Comparison of ENCODE assay signal across 8 cellular contexts in genomic region chr14:50039734-50040400, GRCh38.
A peak's percentile ranks its signal among the peaks of the same experiment; 100 is the strongest.
DNase-seq lines count a peak whose midpoint lies in the region; ATAC-seq and TF ChIP-seq lines count a peak whose summit lies in the region.

No MANE protein-coding gene starts in this region.

- TF ChIP-seq EP300 in SK-N-SH (IDR thresholded peaks at IDR 0.05; ENCODE audit: borderline replicate concordance in 1 of 2, low read depth in 1 of 2, low read length in 1 of 2) = no peak

- no peak overlapping the region for H2AFZ ChIP-seq in SK-N-SH (ENCODE audit: low read depth)

- peaks cover 53% of the 10 kb centered on the region for H3K36me3 Mint-ChIP-seq in stimulated activated effector memory CD8-positive, alpha-beta T cell treated with anti-CD3 and anti-CD28 coated beads, Interleukin-12 subunit alpha, Interleukin-12 subunit beta, amount 100 ng/mL, for 72 hours

- TF ChIP-seq RAD21 in SK-N-SH (IDR thresholded peaks at IDR 0.05; ENCODE audit: low read length) = no peak

- H3K9ac ChIP-seq in SK-N-SH = peak overlapping the region; percentile 66

- ATAC-seq in SK-N-SH treated with all-trans-retinoic acid at 6 μM for 48 hours (no peak), RWPE2 (ENCODE audit: low read depth) (no peak), HG03175 (IDR thresholded peaks at IDR 0.05; ENCODE audit: unreplicated experiment) (no peak), HG03442 (IDR thresholded peaks at IDR 0.05; ENCODE audit: unreplicated experiment) (no peak)
- no peak for ATAC-seq in stimulated activated effector memory CD8-positive, alpha-beta T cell treated with anti-CD3 and anti-CD28 coated beads, Interleukin-12 subunit alpha, Interleukin-12 subunit beta, amount 100 ng/mL, for 72 hours

- no peaks in the 10 kb centered on the region for H3K9me3 Mint-ChIP-seq in stimulated activated effector memory CD8-positive, alpha-beta T cell treated with anti-CD3 and anti-CD28 coated beads, Interleukin-12 subunit alpha, Interleukin-12 subunit beta, amount 100 ng/mL, for 72 hours

- H3F3A ChIP-seq in SK-N-SH (replicated peaks; ENCODE audit: insufficient read depth) = peaks cover 41% of the 10 kb centered on the region

- no peaks in the 10 kb centered on the region for H3K79me2 ChIP-seq in SK-N-SH (ENCODE audit: insufficient read depth)

- peaks cover 71% of the 10 kb centered on the region for H3K4me1 Mint-ChIP-seq in stimulated activated effector memory CD8-positive, alpha-beta T cell treated with anti-CD3 and anti-CD28 coated beads, Interleukin-12 subunit alpha, Interleukin-12 subunit beta, amount 100 ng/mL, for 72 hours

- no peaks in the 10 kb centered on the region for H4K20me1 ChIP-seq in SK-N-SH (ENCODE audit: insufficient read depth)

- DNase-seq in SK-N-SH (no peak), RWPE2 (ENCODE audit: low spot score) (no peak), fibroblast of mammary gland (ENCODE audit: low read depth) (peak; percentile 58), epidermal melanocyte (ENCODE audit: insufficient read length, low spot score) (no peak)
- peak in 1 of 2 donors; percentile 70 for DNase-seq in stimulated activated effector memory CD8-positive, alpha-beta T cell treated with anti-CD3 and anti-CD28 coated beads, Interleukin-12 subunit alpha, Interleukin-12 subunit beta, amount 100 ng/mL, for 72 hours (ENCODE audit: low spot score in 2 of 2)

- POLR2A ChIA-PET in SK-N-SH (lab: Yijun Ruan, JAX) = no interaction called here

- no peak overlapping the region for H3K4me3 ChIP-seq in SK-N-SH (ENCODE audit: low read depth in 2 of 2, low read length in 1 of 2)
- no peak overlapping the region for H3K4me3 ChIP-seq in RWPE2 (ENCODE audit: severe bottlenecking)
- no peak overlapping the region for H3K4me3 ChIP-seq in fibroblast of mammary gland (ENCODE audit: control insufficient read depth, low read depth, low read length)

- H3K9me2 ChIP-seq in SK-N-SH = no peaks in the 10 kb centered on the region

- CTCF ChIA-PET in SK-N-SH (lab: Yijun Ruan, JAX) = no interaction called here

- H3K36me3 ChIP-seq in SK-N-SH (replicated peaks in 1 of 2; ENCODE audit: control insufficient read depth in 1 of 2, insufficient read depth in 2 of 2, low read length in 1 of 2) = no peaks in the 10 kb centered on the region
- no peaks in the 10 kb centered on the region for H3K36me3 ChIP-seq in RWPE2 (ENCODE audit: low read depth)

- H3K9me3 ChIP-seq in SK-N-SH (no peaks in the 10 kb centered on the region), RWPE2 (ENCODE audit: severe bottlenecking) (no peaks in the 10 kb centered on the region)

- peak overlapping the region; percentile 24 to 92; a peak in 2 of 4 replicates for H3K27ac ChIP-seq in SK-N-SH (ENCODE audit: low read depth in 2 of 2, low read length in 1 of 2)
- H3K27ac ChIP-seq in RWPE2 (ENCODE audit: poor library complexity, severe bottlenecking) = peak overlapping the region; percentile 85

- TF ChIP-seq CTCF in SK-N-SH (IDR thresholded peaks at IDR 0.05) (no peak), RWPE2 (IDR thresholded peaks at IDR 0.05; ENCODE audit: poor library complexity, severe bottlenecking) (no peak), fibroblast of mammary gland (conservative IDR thresholded peaks at IDR 0.05; ENCODE audit: control insufficient read depth, insufficient read depth, low read depth, low read length) (no peak)

- WGBS in SK-N-SH (ENCODE audit: low lambda C conversion rate) = 94% methylated on average over 8 of the region's 9 CpGs

- peak overlapping the region; percentile 51 for H3K4me2 ChIP-seq in SK-N-SH

- peak overlapping the region; percentile 71 for H3K4me3 Mint-ChIP-seq in stimulated activated effector memory CD8-positive, alpha-beta T cell treated with anti-CD3 and anti-CD28 coated beads, Interleukin-12 subunit alpha, Interleukin-12 subunit beta, amount 100 ng/mL, for 72 hours

- peak overlapping the region; percentile 95 for H3K27ac Mint-ChIP-seq in stimulated activated effector memory CD8-positive, alpha-beta T cell treated with anti-CD3 and anti-CD28 coated beads, Interleukin-12 subunit alpha, Interleukin-12 subunit beta, amount 100 ng/mL, for 72 hours

- H3K27me3 ChIP-seq in SK-N-SH (ENCODE audit: insufficient read depth) (no peaks in the 10 kb centered on the region), RWPE2 (ENCODE audit: insufficient read depth, poor library complexity, severe bottlenecking) (no peaks in the 10 kb centered on the region)

- H3K4me1 ChIP-seq in SK-N-SH (ENCODE audit: control insufficient read depth in 1 of 2, insufficient read depth in 2 of 2, low read depth in 1 of 2, low read length in 1 of 2) (peaks cover under 1 to 39% of the 10 kb centered on the region in 2 experiments; a peak in 3 of 4 replicates), RWPE2 (ENCODE audit: insufficient read depth, poor library complexity, severe bottlenecking) (peaks cover 52% of the 10 kb centered on the region)

TF ChIP-seq in SK-N-SH, 30 proteins besides CTCF, POLR2A, EP300 and RAD21 (continues in another document):
- TF ChIP-seq GABPA (IDR thresholded peaks at IDR 0.05; ENCODE audit: low read depth) (no peak), ZBTB33 (IDR thresholded peaks at IDR 0.05; ENCODE audit: borderline replicate concordance, low read depth) (no peak), RFX5 (IDR thresholded peaks at IDR 0.05; ENCODE audit: low read length) (no peak), CHD2 (IDR thresholded peaks at IDR 0.05; ENCODE audit: low read length, partially characterized antibody) (no peak), MXI1 (IDR thresholded peaks at IDR 0.05; ENCODE audit: low read depth, low read length) (no peak), RCOR1 (IDR thresholded peaks at IDR 0.05; ENCODE audit: low read length) (no peak), USF2 (IDR thresholded peaks at IDR 0.05; ENCODE audit: borderline replicate concordance, low read depth, low read length) (no peak), TEAD4 (IDR thresholded peaks at IDR 0.05; ENCODE audit: borderline replicate concordance, insufficient read depth) (no peak)

TF ChIP-seq in SK-N-SH treated with all-trans-retinoic acid at 6 μM for 48 hours, 23 proteins besides CTCF, POLR2A, EP300 and RAD21 (continues in another document):
- no peak for TF ChIP-seq SNAI2 (CRISPR knock-in tag; IDR thresholded peaks at IDR 0.05)
- no peak for TF ChIP-seq ESRRG (CRISPR knock-in tag; IDR thresholded peaks at IDR 0.05)
- TF ChIP-seq TOX (CRISPR knock-in tag; IDR thresholded peaks at IDR 0.05; ENCODE audit: borderline replicate concordance) = no peak
- TF ChIP-seq PATZ1 (CRISPR knock-in tag; IDR thresholded peaks at IDR 0.05; ENCODE audit: borderline replicate concordance) = no peak
- TF ChIP-seq ZC3H10 (CRISPR knock-in tag; IDR thresholded peaks at IDR 0.05) = no peak
- no peak for TF ChIP-seq ISL1 (CRISPR knock-in tag; IDR thresholded peaks at IDR 0.05)
- no peak for TF ChIP-seq RARB (CRISPR knock-in tag; IDR thresholded peaks at IDR 0.05)
- TF ChIP-seq ZNF565 (CRISPR knock-in tag; conservative IDR thresholded peaks at IDR 0.05; ENCODE audit: low read depth) = no peak
- no peak for TF ChIP-seq CREB5 (CRISPR knock-in tag; IDR thresholded peaks at IDR 0.05; ENCODE audit: low read depth)
- no peak for TF ChIP-seq ARNTL (CRISPR knock-in tag; IDR thresholded peaks at IDR 0.05; ENCODE audit: borderline replicate concordance, low read depth)
- no peak for TF ChIP-seq TSHZ2 (CRISPR knock-in tag; IDR thresholded peaks at IDR 0.05)
- no peak for TF ChIP-seq ZNF8 (CRISPR knock-in tag; IDR thresholded peaks at IDR 0.05)
